Comparison of ENCODE assay signal across 29 cellular contexts in genomic region chr3:110478377-110479054, GRCh38.
"Had no signal": no experiment of that assay in that cellular context is flagged by ENCODE, and none has a peak within 500 bp of the region (broad histone marks: within the 10 kb centered on the region; RNA-seq: fewer than 3 reads in every experiment).

No MANE protein-coding gene starts in this region.

- FAIRE-seq: kidney, pancreas had no signal

- H3K27ac ChIP-seq: left lung, lower lobe of right lung, pancreas, prostate gland, skin epidermis, stomach, suprapubic skin, thoracic aorta, tibial artery, upper lobe of right lung, uterus had no signal

- H3K9me3 ChIP-seq: lower lobe of right lung, pancreas, prostate gland, suprapubic skin, thoracic aorta, upper lobe of right lung, uterus had no signal

- DNase-seq: hippocampal formation; kidney; left colon; left lung; lower lobe of right lung; mammary epithelial cell; mesenchymal stem cell; naive thymus-derived CD8-positive, alpha-beta T cell; nucleus accumbens; pancreas; posterior cingulate gyrus; retina; right cardiac atrium; stimulated activated CD4-positive, alpha-beta T cell treated with anti-CD3 and anti-CD28 coated beads, Interleukin-12 subunit alpha, Interleukin-12 subunit beta, amount 100 ng/mL, for 4 hours; stimulated activated CD4-positive, alpha-beta T cell treated with anti-CD3 and anti-CD28 coated beads, Interleukin-15, amount 100 ng/mL, for 24 hours; stimulated activated CD4-positive, alpha-beta T cell treated with anti-CD3 and anti-CD28 coated beads, Interleukin-2, amount 100 ng/mL, for 24 hours; stimulated activated CD4-positive, alpha-beta T cell treated with anti-CD3 and anti-CD28 coated beads, Interleukin-4, amount 100 ng/mL, for 1 hour; stimulated activated naive B cell treated with anti-CD40 and anti-IgM and Interleukin-4, amounts not matched to agents 10 μg/mL and 1 μg/mL and 100 μg/mL, for 72 hours; stimulated activated naive CD8-positive, alpha-beta T cell treated with anti-CD3 and anti-CD28 coated beads, Interleukin-15, Interleukin-2, amounts not matched to agents 100 U/mL and 50 U/mL, for 24 hours; stomach; tibial artery; trophoblast cell; upper lobe of right lung; uterus had no signal

- H3K36me3 ChIP-seq: left lung, lower lobe of right lung, pancreas, prostate gland, stomach, suprapubic skin, thoracic aorta, tibial artery, upper lobe of right lung, uterus had no signal

- ATAC-seq: left colon; left lung; lower lobe of right lung; naive thymus-derived CD8-positive, alpha-beta T cell; pancreas; right cardiac atrium; sciatic nerve; stimulated activated naive B cell treated with anti-CD40 and anti-IgM and Interleukin-4, amounts not matched to agents 10 μg/mL and 1 μg/mL and 100 μg/mL, for 72 hours; stimulated activated naive CD8-positive, alpha-beta T cell treated with anti-CD3 and anti-CD28 coated beads, Interleukin-15, Interleukin-2, amounts not matched to agents 100 U/mL and 50 U/mL, for 24 hours; upper lobe of right lung had no signal

- H3K4me3 ChIP-seq: left lung, lower lobe of right lung, pancreas, prostate gland, skin epidermis, stomach, suprapubic skin, thoracic aorta, tibial artery, upper lobe of right lung, uterus had no signal

- H3K27me3 ChIP-seq: left lung, pancreas, stomach, suprapubic skin, tibial artery, upper lobe of right lung, uterus had no signal

- H3K4me1 ChIP-seq: left lung, lower lobe of right lung, pancreas, prostate gland, stomach, suprapubic skin, tibial artery, upper lobe of right lung, uterus had no signal
